Comparison of ENCODE assay signal across 21 cellular contexts in the genomic region with DNA sequence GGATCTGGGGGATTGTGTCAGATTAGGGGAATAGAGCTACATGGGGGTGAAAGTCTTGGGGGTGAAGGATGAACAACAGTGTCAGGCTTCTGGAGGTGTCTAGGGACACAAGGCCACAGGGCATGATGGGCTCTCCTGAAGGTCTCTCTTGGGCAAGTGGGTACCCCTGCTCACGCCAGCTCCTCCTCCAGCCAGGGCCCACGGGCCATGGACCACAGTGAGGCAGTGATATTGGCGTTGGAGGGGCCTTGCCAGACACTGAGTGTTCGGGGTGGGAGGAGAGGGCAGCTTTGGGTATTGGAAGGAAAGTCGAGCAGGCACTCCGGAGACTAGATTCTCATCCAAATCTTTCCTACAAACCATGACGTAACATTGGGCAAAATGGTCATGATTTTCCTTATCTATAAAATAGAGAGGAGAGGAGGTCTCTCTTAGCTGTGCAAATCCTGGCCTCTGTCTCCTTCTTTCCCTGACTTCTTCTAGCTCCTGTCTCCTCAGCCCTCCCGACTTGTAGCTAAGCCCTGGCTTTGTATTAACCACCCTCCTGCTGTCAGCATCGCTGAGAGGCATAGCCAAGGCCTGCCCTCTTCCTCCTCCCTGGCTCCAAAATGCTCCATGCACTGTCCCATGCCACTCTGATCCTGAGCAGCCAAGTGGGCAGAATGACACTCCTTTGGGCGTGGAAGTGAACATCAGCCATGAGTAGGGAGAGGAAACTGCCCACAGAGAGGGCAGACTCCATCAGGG. TPM values are rescaled to one million over a fixed set of nuclear protein-coding genes. Genes with fewer than 3 reads are reported as not detected.
DNase-seq lines count a peak whose midpoint lies in the region; ATAC-seq, FAIRE-seq and TF ChIP-seq lines count a peak whose summit lies in the region.
"Had no signal": no experiment of that assay in that cellular context is flagged by ENCODE, and none has a peak within 500 bp of the region (broad histone marks: within the 10 kb centered on the region; RNA-seq: fewer than 3 reads in every experiment).

No MANE protein-coding gene starts in this region.

- in situ Hi-C loops in KBM-7 (cut with MboI; ENCODE audit: low pct_unique_long_range_greater_than_20kb, low sequenced_read_pairs): no loop called here

- POLR2A ChIA-PET in A549 (lab: Yijun Ruan, JAX): no interaction called here
- POLR2A ChIA-PET in activated CD8-positive, alpha-beta T cell treated with anti-CD3 and anti-CD28 coated beads, Interleukin-2, amount 10 ng/mL, durations not matched to agents 7 days and 5 days (lab: Charles Lee): interaction anchor here (0.6 to 0.8 kb wide), 2 partner anchors 8 to 240 kb away, joined by 3 read pairs; no protein-coding TSS in a partner anchor

- ATAC-seq in A549: peak in 1 of 2 experiments; percentile 32; a peak in 2 of 6 replicates
- ATAC-seq in activated CD8-positive, alpha-beta T cell treated with anti-CD3 and anti-CD28 coated beads, Interleukin-2, amount 10 ng/mL, durations not matched to agents 7 days and 5 days: no peak
- no peak for ATAC-seq in HG03439 (IDR thresholded peaks at IDR 0.05; ENCODE audit: unreplicated experiment)
- ATAC-seq: upper lobe of right lung had no signal

- H3K4me3 Mint-ChIP-seq in HFFc6: no peak overlapping the region; the same call in 1 of the 2 replicates
- H3K4me3 Mint-ChIP-seq in brain: no peak overlapping the region
- H3K4me3 Mint-ChIP-seq in osteocyte (ENCODE audit: unreplicated experiment): no peak overlapping the region
- H3K4me3 Mint-ChIP-seq in activated CD8-positive, alpha-beta T cell treated with anti-CD3 and anti-CD28 coated beads, Interleukin-2, amount 10 ng/mL, durations not matched to agents 7 days and 5 days: no peak overlapping the region
- H3K4me3 Mint-ChIP-seq: activated naive CD8-positive, alpha-beta T cell treated with anti-CD3 and anti-CD28 coated beads for 36 hours; neural crest cell had no signal

- no peak for TF ChIP-seq EP300 in A549 (IDR thresholded peaks at IDR 0.05)

- H3K4me1 Mint-ChIP-seq in HFFc6 (ENCODE audit: low read depth): peaks cover 17% of the 10 kb centered on the region
- peaks cover 9% of the 10 kb centered on the region for H3K4me1 Mint-ChIP-seq in brain
- peaks cover 21% of the 10 kb centered on the region for H3K4me1 Mint-ChIP-seq in osteocyte (ENCODE audit: unreplicated experiment)
- H3K4me1 Mint-ChIP-seq in activated CD8-positive, alpha-beta T cell treated with anti-CD3 and anti-CD28 coated beads, Interleukin-2, amount 10 ng/mL, durations not matched to agents 7 days and 5 days (ENCODE audit: low read depth): peaks cover 27% of the 10 kb centered on the region

- CTCF ChIA-PET in A549 (lab: Yijun Ruan, JAX): interaction anchor here (1.3 to 2.5 kb wide), 4 partner anchors 9 to 211 kb away, joined by 4 to 10 read pairs (median 8); no protein-coding TSS in a partner anchor
- CTCF ChIA-PET in activated CD8-positive, alpha-beta T cell treated with anti-CD3 and anti-CD28 coated beads, Interleukin-2, amount 10 ng/mL, durations not matched to agents 7 days and 5 days (lab: Charles Lee): interaction anchor here (0.9 to 3.1 kb wide), 7 partner anchors 9 to 212 kb away, joined by 3 to 12 read pairs (median 3); no protein-coding TSS in a partner anchor

- H3K4me2 ChIP-seq in A549: peak overlapping the region; percentile 42

- no peak for DNase-seq in A549 (ENCODE audit: low read depth in 1 of 2, low spot score in 1 of 2)
- DNase-seq in HFFc6: no peak
- DNase-seq in osteocyte (ENCODE audit: extremely low spot score, unreplicated experiment): no peak
- no peak for DNase-seq in activated CD8-positive, alpha-beta T cell treated with anti-CD3 and anti-CD28 coated beads, Interleukin-2, amount 10 ng/mL, durations not matched to agents 7 days and 5 days
- DNase-seq in NCI-H2196 (lab: John Stamatoyannopoulos, UW; ENCODE audit: unreplicated experiment): no peak
- DNase-seq in KBM-7: no peak
- DNase-seq: activated CD4-positive, alpha-beta T cell treated with anti-CD3 and anti-CD28 coated beads for 4 hours; activated naive CD8-positive, alpha-beta T cell treated with anti-CD3 and anti-CD28 coated beads for 36 hours; activated T-cell treated with anti-CD3 and anti-CD28 coated beads for 4 hours; central memory CD4-positive, alpha-beta T cell; GDM1; NCI-H1048; NCI-H82; SHP77 treated with DMSO at 0.1 percent for 48 hours; small intestine; upper lobe of right lung had no signal

- peak overlapping the region; percentile 70 to 83 for H3K27ac ChIP-seq in A549
- H3K27ac ChIP-seq: foreskin keratinocyte, upper lobe of right lung had no signal

- no peak for TF ChIP-seq RAD21 in A549 (conservative IDR thresholded peaks at IDR 0.05 in 1 of 2, IDR thresholded peaks at IDR 0.05 in 1 of 2)

- TF ChIP-seq POLR2A in A549 (IDR thresholded peaks at IDR 0.05; ENCODE audit: low read length): no peak

- H3K27ac Mint-ChIP-seq in HFFc6: peak overlapping the region; percentile 67
- H3K27ac Mint-ChIP-seq in brain: peak overlapping the region in 3 of 5 experiments; percentile 21 to 75 (median 28)
- peak overlapping the region; percentile 74 for H3K27ac Mint-ChIP-seq in osteocyte (ENCODE audit: unreplicated experiment)
- H3K27ac Mint-ChIP-seq in activated CD8-positive, alpha-beta T cell treated with anti-CD3 and anti-CD28 coated beads, Interleukin-2, amount 10 ng/mL, durations not matched to agents 7 days and 5 days: no peak overlapping the region

- peaks cover 43% of the 10 kb centered on the region for H3K4me1 ChIP-seq in A549

- no peak overlapping the region for H3K4me3 ChIP-seq in A549
- H3K4me3 ChIP-seq: upper lobe of right lung had no signal

- WGBS in A549 (ENCODE audit: missing lambda C conversion rate): 78% methylated on average over 6 of the region's 10 CpGs

- H3K27me3 Mint-ChIP-seq in HFFc6 (ENCODE audit: insufficient read depth) (peaks cover 3% of the 10 kb centered on the region; the same call in 1 of the 2 replicates), brain (no peaks in the 10 kb centered on the region), osteocyte (ENCODE audit: unreplicated experiment) (no peaks in the 10 kb centered on the region)
- no peaks in the 10 kb centered on the region for H3K27me3 Mint-ChIP-seq in activated CD8-positive, alpha-beta T cell treated with anti-CD3 and anti-CD28 coated beads, Interleukin-2, amount 10 ng/mL, durations not matched to agents 7 days and 5 days (ENCODE audit: low read depth)
- H3K27me3 Mint-ChIP-seq: activated naive CD8-positive, alpha-beta T cell treated with anti-CD3 and anti-CD28 coated beads for 36 hours had no signal

- H3K9me3 Mint-ChIP-seq in HFFc6 (no peaks in the 10 kb centered on the region), brain (no peaks in the 10 kb centered on the region), osteocyte (ENCODE audit: unreplicated experiment) (no peaks in the 10 kb centered on the region)
- no peaks in the 10 kb centered on the region for H3K9me3 Mint-ChIP-seq in activated CD8-positive, alpha-beta T cell treated with anti-CD3 and anti-CD28 coated beads, Interleukin-2, amount 10 ng/mL, durations not matched to agents 7 days and 5 days (ENCODE audit: insufficient read depth)
- H3K9me3 Mint-ChIP-seq: activated naive CD8-positive, alpha-beta T cell treated with anti-CD3 and anti-CD28 coated beads for 36 hours; neural crest cell had no signal

- no peaks in the 10 kb centered on the region for H3K9me3 ChIP-seq in A549
- H3K9me3 ChIP-seq: upper lobe of right lung had no signal

- H3K36me3 Mint-ChIP-seq in HFFc6 (ENCODE audit: low read depth) (no peaks in the 10 kb centered on the region), brain (no peaks in the 10 kb centered on the region), osteocyte (ENCODE audit: unreplicated experiment) (no peaks in the 10 kb centered on the region)
- H3K36me3 Mint-ChIP-seq in activated CD8-positive, alpha-beta T cell treated with anti-CD3 and anti-CD28 coated beads, Interleukin-2, amount 10 ng/mL, durations not matched to agents 7 days and 5 days (ENCODE audit: low read depth): peaks cover 11% of the 10 kb centered on the region

- FAIRE-seq in A549 (lab: Jason Lieb, UNC): no peak
- FAIRE-seq: GM19239, small intestine had no signal

- TF ChIP-seq CTCF in A549 (IDR thresholded peaks at IDR 0.05) (no peak), HFFc6 (IDR thresholded peaks at IDR 0.05) (no peak), brain (conservative IDR thresholded peaks at IDR 0.05) (no peak), osteocyte (IDR thresholded peaks at IDR 0.05) (no peak)

TF ChIP-seq in A549, 52 proteins besides CTCF, POLR2A, EP300 and RAD21 (continues in another document):
- TF ChIP-seq ZFP36 (IDR thresholded peaks at IDR 0.05; ENCODE audit: borderline replicate concordance, partially characterized antibody): no peak
- TF ChIP-seq CHD2 (IDR thresholded peaks at IDR 0.05; ENCODE audit: low read length, partially characterized antibody): no peak
- no peak for TF ChIP-seq RFX5 (IDR thresholded peaks at IDR 0.05)
- no peak for TF ChIP-seq ESRRA (IDR thresholded peaks at IDR 0.05; ENCODE audit: borderline replicate concordance, low read length)
- no peak for TF ChIP-seq EHF (CRISPR knock-in tag; IDR thresholded peaks at IDR 0.05)
- no peak for TF ChIP-seq FOSB (CRISPR knock-in tag; IDR thresholded peaks at IDR 0.05)
- no peak for TF ChIP-seq JUN (IDR thresholded peaks at IDR 0.05)

RNA-seq across cellular contexts. Expression of gene SRP14, which starts 24.0 kb away (rescaled TPM):
- polyA plus RNA-seq in A549 (2011; rRNA removed) (216 and 306 TPM in 2 replicates), A549 (2017; fragmentation: RNase III; extraction: RNeasy Plus Mini Kit Qiagen cat#74134 plus additional on column Dnase treatment) (343 to 380 TPM (median 374 TPM) in 3 replicates), brain (ENCODE audit: insufficient read depth, low read depth, low replicate concordance) (457 TPM)
- 236 and 276 TPM in 2 replicates for polyA plus RNA-seq in A549 (2012; cell fraction: cytosol; rRNA removed)
- 45.5 and 75.3 TPM in 2 replicates for polyA plus RNA-seq in A549 (2012; cell fraction: nucleus; rRNA removed)
- polyA minus RNA-seq in A549 (2011; rRNA and poly(A)+ RNA removed): 36.6 and 50.6 TPM in 2 replicates
- 100 to 1,000 TPM; 177 to 227 (median 212) TPM for total RNA-seq in HFFc6 (2021; fragmentation: NEBNext Ultra II Directional; extraction: Animal tissue kit (Norgen Biotek cat#: 25700))
- total RNA-seq in osteocyte: 181 and 196 TPM in 2 replicates
- total RNA-seq in activated CD8-positive, alpha-beta T cell treated with anti-CD3 and anti-CD28 coated beads, Interleukin-2, amount 10 ng/mL, durations not matched to agents 7 days and 5 days: 100 to 1,000 TPM; 178 to 182 TPM

RNA-seq across cellular contexts. Expression of gene BMF, which starts 45.7 kb away (rescaled TPM):
- polyA plus RNA-seq in A549 (2011; rRNA removed) (1.4 and 2.1 TPM in 2 replicates), A549 (2017; fragmentation: RNase III; extraction: RNeasy Plus Mini Kit Qiagen cat#74134 plus additional on column Dnase treatment) (0.39 to 1.6 TPM (median 1.3 TPM) in 3 replicates), brain (ENCODE audit: insufficient read depth, low read depth, low replicate concordance) (22.7 TPM)
- polyA plus RNA-seq in A549 (2012; cell fraction: cytosol; rRNA removed): 0.49 and 0.76 TPM in 2 replicates
- polyA plus RNA-seq in A549 (2012; cell fraction: nucleus; rRNA removed): 2.0 and 2.5 TPM in 2 replicates
- 2.9 and 3.1 TPM in 2 replicates for polyA minus RNA-seq in A549 (2011; rRNA and poly(A)+ RNA removed)
- 1 to 10 TPM in 2 of 6 experiments, under 1 TPM in 4; 0.57 to 1.2 (median 0.81) TPM for total RNA-seq in HFFc6 (2021; fragmentation: NEBNext Ultra II Directional; extraction: Animal tissue kit (Norgen Biotek cat#: 25700))
- total RNA-seq in osteocyte: 39.3 and 46.6 TPM in 2 replicates
- 1 to 10 TPM; 2.2 to 4.0 TPM for total RNA-seq in activated CD8-positive, alpha-beta T cell treated with anti-CD3 and anti-CD28 coated beads, Interleukin-2, amount 10 ng/mL, durations not matched to agents 7 days and 5 days
